30 cellular contexts compared by ENCODE assay signal in the genomic region with DNA sequence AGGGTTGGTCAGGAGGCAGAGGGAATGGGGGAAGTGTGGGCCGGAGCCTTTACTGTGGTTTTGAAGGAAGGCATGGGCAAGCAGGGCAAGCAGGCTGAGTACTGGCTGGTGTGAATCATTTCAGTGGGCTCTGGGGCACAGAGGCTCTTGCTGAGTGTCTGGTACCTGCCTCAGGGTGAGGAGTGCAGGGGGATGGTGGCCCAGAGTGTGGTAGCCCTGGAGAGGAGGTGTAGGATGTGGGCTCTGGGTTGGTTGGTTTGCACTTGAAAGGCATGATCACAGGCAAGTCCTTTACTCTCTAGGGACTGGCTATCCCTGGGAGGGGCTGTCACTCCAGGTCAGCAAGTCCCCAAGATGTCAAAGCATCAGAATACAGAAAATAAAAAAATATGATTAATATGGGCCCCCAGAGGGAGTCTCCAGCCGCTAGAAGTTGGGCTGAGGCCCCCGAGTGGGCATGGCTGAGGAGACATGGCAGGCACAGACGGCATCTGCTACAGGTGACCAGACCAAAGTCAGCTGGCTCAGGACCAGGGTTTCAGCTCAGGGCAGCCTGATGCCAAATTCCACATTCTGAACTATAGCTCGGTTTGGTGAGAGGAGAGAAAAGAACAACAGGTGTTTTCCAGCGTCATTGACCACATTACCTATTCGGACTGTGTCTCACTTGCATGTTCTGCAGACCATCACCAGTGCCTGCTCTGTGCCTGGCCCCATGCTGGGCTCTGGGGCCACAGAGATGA. TPM values are rescaled to one million over a fixed set of nuclear protein-coding genes. Genes with fewer than 3 reads are reported as not detected.
DNase-seq lines count a peak whose midpoint lies in the region; ATAC-seq, FAIRE-seq and TF ChIP-seq lines count a peak whose summit lies in the region.
"Had no signal": no experiment of that assay in that cellular context is flagged by ENCODE, and none has a peak within 500 bp of the region (broad histone marks: within the 10 kb centered on the region; RNA-seq: fewer than 3 reads in every experiment).

No MANE protein-coding gene starts in this region.

- H3K4me3 Mint-ChIP-seq in activated naive CD4-positive, alpha-beta T cell treated with anti-CD3 and anti-CD28 coated beads, Interleukin-2, amount 50 U/mL, for 24 hours: no peak overlapping the region
- no peak overlapping the region for H3K4me3 Mint-ChIP-seq in activated naive CD4-positive, alpha-beta T cell treated with anti-CD3 and anti-CD28 coated beads, Interleukin-2, amount 10 ng/mL, durations not matched to agents 7 days and 5 days
- H3K4me3 Mint-ChIP-seq: activated B cell treated with CpG ODN at 0.5 μM for 24 hours, H9 had no signal

- H3K9me3 Mint-ChIP-seq in activated naive CD4-positive, alpha-beta T cell treated with anti-CD3 and anti-CD28 coated beads, Interleukin-2, amount 50 U/mL, for 24 hours: no peaks in the 10 kb centered on the region
- peaks cover 5% of the 10 kb centered on the region for H3K9me3 Mint-ChIP-seq in activated naive CD4-positive, alpha-beta T cell treated with anti-CD3 and anti-CD28 coated beads, Interleukin-2, amount 10 ng/mL, durations not matched to agents 7 days and 5 days
- H3K9me3 Mint-ChIP-seq: activated B cell treated with CpG ODN at 0.5 μM for 24 hours had no signal

- no peak overlapping the region for H3K27ac ChIP-seq in kidney (ENCODE audit: low read depth in 2 of 2, low read length in 2 of 2)
- H3K27ac ChIP-seq in pancreas: no peak overlapping the region
- H3K27ac ChIP-seq: A549, cardiac muscle cell, HL-60, suprapubic skin, uterus had no signal

- no peak for DNase-seq in activated naive CD4-positive, alpha-beta T cell treated with anti-CD3 and anti-CD28 coated beads, Interleukin-2, amount 10 ng/mL, durations not matched to agents 7 days and 5 days
- DNase-seq in RPMI8226 (peak; percentile 67), kidney (peak; percentile 15), pancreas (peak in 1 of 6 donors; percentile 32), anterior cingulate cortex (lab: John Stamatoyannopoulos, UW) (no peak)
- DNase-seq in activated T-cell treated with anti-CD3 and anti-CD28 coated beads, Interleukin-2, amount 50 U/mL, for 48 hours: no peak
- DNase-seq: activated B cell treated with CpG ODN at 0.5 μM for 24 hours; activated CD4-positive, alpha-beta T cell treated with anti-CD3 and anti-CD28 coated beads, Interleukin-2, amount 50 U/mL, for 48 hours; activated gamma-delta T cell treated with Interleukin-2 at 50 U/mL for 16 hours; activated T-cell treated with anti-CD3 and anti-CD28 coated beads for 4 hours; BE2C; COR-L47; dermis blood vessel endothelial cell; DMS79; H9; islet precursor cell; NCI-H187 treated with DMSO at 0.1 percent for 48 hours; NCI-H69; small intestine; stimulated activated CD4-positive, alpha-beta T cell treated with anti-CD3 and anti-CD28 coated beads, Interleukin-1b, Interleukin-23, amount 100 ng/mL, for 48 hours; T1000; uterus had no signal

- H3K36me3 Mint-ChIP-seq in activated naive CD4-positive, alpha-beta T cell treated with anti-CD3 and anti-CD28 coated beads, Interleukin-2, amount 50 U/mL, for 24 hours: no peaks in the 10 kb centered on the region
- no peaks in the 10 kb centered on the region for H3K36me3 Mint-ChIP-seq in activated naive CD4-positive, alpha-beta T cell treated with anti-CD3 and anti-CD28 coated beads, Interleukin-2, amount 10 ng/mL, durations not matched to agents 7 days and 5 days

- H3K4me3 ChIP-seq in kidney (ENCODE audit: low read length in 2 of 2): no peak overlapping the region
- no peak overlapping the region for H3K4me3 ChIP-seq in pancreas
- H3K4me3 ChIP-seq: A549, cardiac muscle cell, suprapubic skin, uterus had no signal

- CTCF ChIA-PET in activated naive CD4-positive, alpha-beta T cell treated with anti-CD3 and anti-CD28 coated beads, Interleukin-2, amount 10 ng/mL, durations not matched to agents 7 days and 5 days (lab: Charles Lee): interaction anchor here (0.6 kb wide), 1 partner anchor 77 kb away, joined by 3 read pairs; no protein-coding TSS in a partner anchor

- TF ChIP-seq CTCF in kidney (IDR thresholded peaks at IDR 0.05; ENCODE audit: borderline replicate concordance, extremely low read depth, insufficient read depth) (no peak), pancreas (IDR thresholded peaks at IDR 0.05) (no peak)

- ATAC-seq in pancreas: peak in 3 of 4 donors; percentile 15 to 51 (median 34)
- no peak for ATAC-seq in GM18907 (IDR thresholded peaks at IDR 0.05; ENCODE audit: unreplicated experiment)
- ATAC-seq: A549 had no signal

- 36 to 42% methylated on average over 7 of the region's 7 CpGs for WGBS in pancreas, 2 donors

- H3K4me1 ChIP-seq in kidney (ENCODE audit: control insufficient read depth in 1 of 2, insufficient read depth in 1 of 2, low read depth in 1 of 2, low read length in 2 of 2) (peaks cover 8 to 11% of the 10 kb centered on the region in 2 donors), pancreas (peaks cover 0 to 2% (median 0%) of the 10 kb centered on the region in 3 donors)
- H3K4me1 ChIP-seq: A549, BE2C, suprapubic skin, uterus had no signal

- no peak overlapping the region for H3K9ac ChIP-seq in kidney (ENCODE audit: low read length in 2 of 2)

- intact Hi-C loops in kidney (cut with DNase I) (no loop called here), pancreas (cut with DNase I) (no loop called here)

- FAIRE-seq in kidney (lab: Jason Lieb, UNC): no peak
- FAIRE-seq in pancreas (lab: Jason Lieb, UNC): no peak
- FAIRE-seq: A549, small intestine had no signal

- H3K27me3 ChIP-seq in pancreas: no peaks in the 10 kb centered on the region
- H3K27me3 ChIP-seq: BE2C, cardiac muscle cell, suprapubic skin, uterus had no signal

- no peaks in the 10 kb centered on the region for H3K9me3 ChIP-seq in kidney (ENCODE audit: control insufficient read depth in 1 of 2, low read length in 2 of 2)
- no peaks in the 10 kb centered on the region for H3K9me3 ChIP-seq in pancreas
- H3K9me3 ChIP-seq: A549, BE2C, suprapubic skin, uterus had no signal

- H3K36me3 ChIP-seq in kidney (ENCODE audit: control insufficient read depth in 1 of 2, insufficient read depth in 2 of 2, low read length in 2 of 2): no peaks in the 10 kb centered on the region
- no peaks in the 10 kb centered on the region for H3K36me3 ChIP-seq in pancreas
- H3K36me3 ChIP-seq: BE2C, cardiac muscle cell, suprapubic skin, uterus had no signal

- H3K27ac Mint-ChIP-seq in activated naive CD4-positive, alpha-beta T cell treated with anti-CD3 and anti-CD28 coated beads, Interleukin-2, amount 50 U/mL, for 24 hours: peak overlapping the region; percentile 73
- no peak overlapping the region for H3K27ac Mint-ChIP-seq in activated naive CD4-positive, alpha-beta T cell treated with anti-CD3 and anti-CD28 coated beads, Interleukin-2, amount 10 ng/mL, durations not matched to agents 7 days and 5 days
- H3K27ac Mint-ChIP-seq: activated B cell treated with CpG ODN at 0.5 μM for 24 hours had no signal

- H3K27me3 Mint-ChIP-seq in activated naive CD4-positive, alpha-beta T cell treated with anti-CD3 and anti-CD28 coated beads, Interleukin-2, amount 50 U/mL, for 24 hours: no peaks in the 10 kb centered on the region
- H3K27me3 Mint-ChIP-seq in activated naive CD4-positive, alpha-beta T cell treated with anti-CD3 and anti-CD28 coated beads, Interleukin-2, amount 10 ng/mL, durations not matched to agents 7 days and 5 days: peaks cover 22% of the 10 kb centered on the region
- H3K27me3 Mint-ChIP-seq: activated B cell treated with CpG ODN at 0.5 μM for 24 hours had no signal

- peaks cover 50% of the 10 kb centered on the region for H3K4me1 Mint-ChIP-seq in activated naive CD4-positive, alpha-beta T cell treated with anti-CD3 and anti-CD28 coated beads, Interleukin-2, amount 50 U/mL, for 24 hours
- H3K4me1 Mint-ChIP-seq in activated naive CD4-positive, alpha-beta T cell treated with anti-CD3 and anti-CD28 coated beads, Interleukin-2, amount 10 ng/mL, durations not matched to agents 7 days and 5 days: peaks cover 10% of the 10 kb centered on the region

RNA-seq across cellular contexts. Expression of a gene that starts 9.6 kb away (rescaled TPM):
- total RNA-seq in kidney: 12.2 TPM
- 34.6 TPM for polyA plus RNA-seq in kidney (ENCODE audit: insufficient read depth, low read depth, low replicate concordance)
- 1 to 10 TPM in 2 of 6 donors, under 1 TPM in 4; 0.16 to 2.8 (median 0.80) TPM for total RNA-seq in pancreas
- polyA plus RNA-seq in pancreas: 1 to 10 TPM in 1 of 2 donors, under 1 TPM in 1; 0.27 to 1.4 TPM
- total RNA-seq: cardiac muscle cell, dermis blood vessel endothelial cell, LHCN-M2, lung microvascular endothelial cell had no signal
- polyA plus RNA-seq: cardiac muscle cell had no signal

RNA-seq across cellular contexts. Expression of a gene that starts 47.1 kb away (rescaled TPM):
- total RNA-seq in kidney (44.5 TPM), pancreas (10 to 100 TPM in 1 of 6 donors, 1 to 10 TPM in 5; 4.3 to 11.0 (median 7.0) TPM)
- polyA plus RNA-seq in kidney (ENCODE audit: insufficient read depth, low read depth, low replicate concordance) (49.3 TPM), pancreas (10 to 100 TPM; 15.7 to 20.4 TPM)

Comparison
In these comparisons a context has a peak if more than half of its experiments do, and no peak if none do; other contexts are left out.
1. DNase-seq: peak in RPMI8226 (single experiment) and kidney (single experiment); none in activated naive CD4-positive, alpha-beta T cell treated with anti-CD3 and anti-CD28 coated beads, Interleukin-2, amount 10 ng/mL, durations not matched to agents 7 days and 5 days (single experiment), anterior cingulate cortex (0 of 58) and activated T-cell treated with anti-CD3 and anti-CD28 coated beads, Interleukin-2, amount 50 U/mL, for 48 hours (0 of 2).